In genomic region chr1:205442051-205442721, GRCh38 we compare ENCODE assay signal across 10 cellular contexts. TPM values are rescaled to one million over a fixed set of nuclear protein-coding genes. Genes with fewer than 3 reads are reported as not detected.
DNase-seq lines count a peak whose midpoint lies in the region; TF ChIP-seq lines count a peak whose summit lies in the region.
"Had no signal": no experiment of that assay in that cellular context is flagged by ENCODE, and none has a peak within 500 bp of the region (broad histone marks: within the 10 kb centered on the region; RNA-seq: fewer than 3 reads in every experiment).

No MANE protein-coding gene starts in this region.

- no peaks in the 10 kb centered on the region for H3K9me3 ChIP-seq in stomach

- no peaks in the 10 kb centered on the region for H3K36me3 ChIP-seq in stomach

- TF ChIP-seq POLR2A in stomach (IDR thresholded peaks at IDR 0.05), result no peak

- peak overlapping the region; percentile 66 for H3K27ac ChIP-seq in epithelial cell of prostate
- peak overlapping the region in 1 of 5 donors; percentile 77 for H3K27ac ChIP-seq in stomach

- peaks cover 32 to 73% (median 58%) of the 10 kb centered on the region in 4 donors for H3K4me1 ChIP-seq in stomach

- no peak overlapping the region for H3K4me3 ChIP-seq in stomach

- 58 to 77% (median 67%) methylated on average over 11 to 12 of the region's 12 CpGs for WGBS in stomach, 5 donors

- TF ChIP-seq EP300 in stomach (IDR thresholded peaks at IDR 0.05), result no peak

- H3K27me3 ChIP-seq in stomach, result peaks cover 0 to 15% (median 0%) of the 10 kb centered on the region in 3 donors

- intact Hi-C loops in stomach (cut with DNase I; ENCODE audit: low total_unique reads), result no loop called here

- no peak for TF ChIP-seq CTCF in stomach (IDR thresholded peaks at IDR 0.05)

- DNase-seq in NCI-H1092 treated with DMSO at 0.1 percent for 48 hours (lab: John Stamatoyannopoulos, UW) (peak; percentile 38), NCI-H1092 (lab: John Stamatoyannopoulos, UW) (no peak), NCI-H510A (lab: John Stamatoyannopoulos, UW) (peak; percentile 70), epithelial cell of prostate (ENCODE audit: low read depth, low spot score) (no peak), renal cortical epithelial cell (ENCODE audit: low read depth) (peak; percentile 84), stomach (no peak), SHP77 (lab: John Stamatoyannopoulos, UW) (no peak), NCI-H524 treated with DMSO at 0.1 percent for 48 hours (lab: John Stamatoyannopoulos, UW) (no peak)
- DNase-seq: activated B cell treated with CpG ODN at 0.5 μM for 24 hours, Karpas-422 had no signal

RNA-seq across cellular contexts. Expression of gene BLACAT1, which starts 13.7 kb away (rescaled TPM):
- 0.65 and 1.0 TPM in 2 replicates for total RNA-seq in renal cortical epithelial cell
- under 1 TPM in 1 of 5 donors, not detected in 4; 0.37 TPM for total RNA-seq in stomach
- under 1 TPM in 1 of 3 donors, not detected in 2; 0.43 TPM for polyA plus RNA-seq in stomach

RNA-seq across cellular contexts. Expression of gene LEMD1, which starts 20.3 kb away (rescaled TPM):
- 0.70 and 4.0 TPM in 2 replicates for total RNA-seq in renal cortical epithelial cell
- total RNA-seq in stomach, result not detected
- 1 to 10 TPM in 2 of 3 donors, under 1 TPM in 1; 0.95 to 3.7 (median 1.7) TPM for polyA plus RNA-seq in stomach
- total RNA-seq: activated B cell treated with CpG ODN at 0.5 μM for 24 hours had no signal

Comparison
In these comparisons a context has a peak if more than half of its experiments do, and no peak if none do; other contexts are left out.
1. DNase-seq: peak in NCI-H1092 treated with DMSO at 0.1 percent for 48 hours (single experiment), NCI-H510A (single experiment) and renal cortical epithelial cell (single experiment); none in NCI-H1092 (single experiment), epithelial cell of prostate (single experiment), stomach (single experiment), SHP77 (0 of 2) and NCI-H524 treated with DMSO at 0.1 percent for 48 hours (single experiment).